In the genomic region with DNA sequence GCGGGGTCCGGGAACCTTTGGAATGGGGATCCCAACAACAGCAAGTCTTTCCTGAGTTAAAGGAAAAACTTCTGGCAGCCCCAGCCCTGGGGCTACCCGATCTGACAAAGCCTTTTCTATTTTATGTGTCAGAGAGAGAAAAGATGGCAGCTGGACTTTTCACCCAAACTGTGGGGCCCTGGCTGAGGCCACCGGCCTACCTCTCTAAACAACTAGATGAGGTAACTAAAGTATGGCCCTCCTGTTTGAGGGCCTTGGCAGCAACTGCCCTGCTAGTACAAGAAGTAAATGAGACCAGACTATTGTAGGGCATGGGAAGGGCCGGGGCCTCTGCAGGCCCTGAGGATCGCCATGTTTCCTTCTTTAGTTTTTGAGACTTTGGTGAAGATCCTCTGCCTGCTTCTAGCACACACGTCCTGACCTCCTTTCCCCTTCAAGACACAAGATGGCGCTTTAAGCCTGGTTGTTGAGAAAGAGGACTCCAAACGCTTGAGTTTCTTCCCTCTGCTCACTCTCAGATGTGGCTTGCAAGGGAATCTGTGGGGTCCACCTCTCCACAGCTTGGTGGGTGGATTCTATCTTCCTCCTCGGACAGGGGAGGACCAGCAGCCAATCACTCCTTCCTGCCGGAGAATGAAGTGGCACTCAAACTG, we compare ENCODE assay signal across 9 cellular contexts. TPM values are rescaled to one million over a fixed set of nuclear protein-coding genes. Genes with fewer than 3 reads are reported as not detected.
DNase-seq lines count a peak whose midpoint lies in the region; ATAC-seq and TF ChIP-seq lines count a peak whose summit lies in the region.
"Had no signal": no experiment of that assay in that cellular context is flagged by ENCODE, and none has a peak within 500 bp of the region (broad histone marks: within the 10 kb centered on the region; RNA-seq: fewer than 3 reads in every experiment).

No MANE protein-coding gene starts in this region.

- H3K4me2 ChIP-seq in GM23248 (ENCODE audit: unreplicated experiment): no peak overlapping the region

- no peak overlapping the region for H3K4me3 ChIP-seq in CD4-positive, alpha-beta memory T cell (ENCODE audit: low read length in 2 of 2)
- H3K4me3 ChIP-seq in GM23248 (no peak overlapping the region), left ventricle myocardium inferior (no peak overlapping the region)

- H3K79me2 ChIP-seq in GM23248 (ENCODE audit: insufficient read depth): no peaks in the 10 kb centered on the region

- H4K20me1 ChIP-seq in GM23248 (ENCODE audit: insufficient read depth): no peaks in the 10 kb centered on the region

- peak in 4 of 5 donors; percentile 6 to 31 (median 16) for DNase-seq in CD4-positive, alpha-beta memory T cell
- peak; percentile 83 for DNase-seq in GM23248
- DNase-seq in NCI-H2171 treated with DMSO at 0.1 percent for 48 hours (lab: John Stamatoyannopoulos, UW): peak; percentile 50
- peak; percentile 52 to 54 for DNase-seq in activated T-cell treated with anti-CD3 and anti-CD28 coated beads, Interleukin-2, amount 50 U/mL, for 48 hours
- no peak for DNase-seq in left ventricle myocardium inferior
- peak; percentile 87 for DNase-seq in retina

- H3K27me3 Mint-ChIP-seq in CD4-positive, alpha-beta memory T cell: peaks cover 2 to 9% of the 10 kb centered on the region in 2 donors

- TF ChIP-seq CTCF in left ventricle myocardium inferior (IDR thresholded peaks at IDR 0.05; ENCODE audit: borderline replicate concordance): peak; percentile 77

- no peak overlapping the region for H3K27ac ChIP-seq in CD4-positive, alpha-beta memory T cell (ENCODE audit: low read depth, low read length)
- H3K27ac ChIP-seq in GM23248 (no peak overlapping the region), left ventricle myocardium inferior (replicated peaks) (no peak overlapping the region)

- no peaks in the 10 kb centered on the region for H3K4me1 Mint-ChIP-seq in CD4-positive, alpha-beta memory T cell
- H3K4me1 Mint-ChIP-seq: T-cell had no signal

- H3K36me3 Mint-ChIP-seq in CD4-positive, alpha-beta memory T cell: no peaks in the 10 kb centered on the region
- H3K36me3 Mint-ChIP-seq: T-cell had no signal

- no peaks in the 10 kb centered on the region for H3K36me3 ChIP-seq in CD4-positive, alpha-beta memory T cell (ENCODE audit: insufficient read depth, low read length)
- no peaks in the 10 kb centered on the region for H3K36me3 ChIP-seq in GM23248 (ENCODE audit: low read depth)
- no peaks in the 10 kb centered on the region for H3K36me3 ChIP-seq in left ventricle myocardium inferior

- 23 to 25% methylated on average over 11 of the region's 11 CpGs for WGBS in GM23248 (ENCODE audit: low coverage in 1 of 2, low lambda C conversion rate in 2 of 2, missing lambda C conversion rate in 2 of 2), 2 experiments

- H3K9me3 ChIP-seq in CD4-positive, alpha-beta memory T cell (ENCODE audit: control insufficient read depth in 1 of 2, low read length in 2 of 2): no peaks in the 10 kb centered on the region
- H3K9me3 ChIP-seq in GM23248 (ENCODE audit: low read depth): no peaks in the 10 kb centered on the region
- no peaks in the 10 kb centered on the region for H3K9me3 ChIP-seq in left ventricle myocardium inferior (replicated peaks)

- H3F3A ChIP-seq in GM23248 (ENCODE audit: insufficient read depth): no peaks in the 10 kb centered on the region

- CTCF ChIA-PET in CD4-positive, alpha-beta memory T cell (lab: Charles Lee; ENCODE audit: partially characterized antibody): no interaction called here

- intact Hi-C loops in CD4-positive, alpha-beta memory T cell (cut with micrococcal nuclease): loop anchor here (2.0 to 5.0 kb wide), 3 partner anchors 256 to 774 kb away; no protein-coding TSS in a partner anchor
- intact Hi-C loops in left ventricle myocardium inferior (cut with micrococcal nuclease): loop anchor here (5.0 kb wide), 2 partner anchors 249 to 299 kb away; no protein-coding TSS in a partner anchor

- peaks cover 0 to 2% (median 0%) of the 10 kb centered on the region in 8 donors for H3K9me3 Mint-ChIP-seq in CD4-positive, alpha-beta memory T cell
- H3K9me3 Mint-ChIP-seq: T-cell had no signal

- H3K27me3 ChIP-seq in CD4-positive, alpha-beta memory T cell (ENCODE audit: insufficient read depth, low read length): no peaks in the 10 kb centered on the region
- H3K27me3 ChIP-seq in GM23248 (replicated peaks; ENCODE audit: insufficient read depth): no peaks in the 10 kb centered on the region
- H3K27me3 ChIP-seq in left ventricle myocardium inferior (ENCODE audit: low read depth): peaks cover 31% of the 10 kb centered on the region

- H3K4me1 ChIP-seq in CD4-positive, alpha-beta memory T cell (ENCODE audit: insufficient read depth, low read length): no peaks in the 10 kb centered on the region
- no peaks in the 10 kb centered on the region for H3K4me1 ChIP-seq in GM23248 (ENCODE audit: insufficient read depth)
- no peaks in the 10 kb centered on the region for H3K4me1 ChIP-seq in left ventricle myocardium inferior

- H3K9me2 ChIP-seq in GM23248 (ENCODE audit: insufficient read depth): no peaks in the 10 kb centered on the region

- H3K4me3 Mint-ChIP-seq in CD4-positive, alpha-beta memory T cell: no peak overlapping the region
- H3K4me3 Mint-ChIP-seq: T-cell had no signal

- in situ Hi-C loops in GM23248 (cut with MboI): loop anchor here (10.0 kb wide), 2 partner anchors 252 to 302 kb away; no protein-coding TSS in a partner anchor

- H3K9ac ChIP-seq in GM23248: no peak overlapping the region

- ATAC-seq in HG03135 (IDR thresholded peaks at IDR 0.05; ENCODE audit: unreplicated experiment) (no peak), GM18511 (IDR thresholded peaks at IDR 0.05; ENCODE audit: unreplicated experiment) (no peak)
- ATAC-seq: T-cell had no signal

- H3K27ac Mint-ChIP-seq in CD4-positive, alpha-beta memory T cell: no peak overlapping the region
- H3K27ac Mint-ChIP-seq: T-cell had no signal

- POLR2A ChIA-PET in CD4-positive, alpha-beta memory T cell (lab: Charles Lee; ENCODE audit: partially characterized antibody): no interaction called here

- no peak overlapping the region for H2AFZ ChIP-seq in GM23248

RNA-seq across cellular contexts. Expression of gene DRD5, which starts 18.5 kb away (rescaled TPM):
- total RNA-seq in CD4-positive, alpha-beta memory T cell: not detected
- not detected for polyA plus RNA-seq in CD4-positive, alpha-beta memory T cell
- total RNA-seq in GM23248 (2014; rRNA removed; shearing (Covaris generic)): not detected in 2 replicates
- not detected in 2 replicates for polyA plus RNA-seq in GM23248 (2016; fragmentation: Nextera tagmentation; extraction: Ambion mirVana)
- total RNA-seq in left ventricle myocardium inferior: not detected
- total RNA-seq: T-cell had no signal
